ENCODE assay signal across 29 cellular contexts in the genomic region with DNA sequence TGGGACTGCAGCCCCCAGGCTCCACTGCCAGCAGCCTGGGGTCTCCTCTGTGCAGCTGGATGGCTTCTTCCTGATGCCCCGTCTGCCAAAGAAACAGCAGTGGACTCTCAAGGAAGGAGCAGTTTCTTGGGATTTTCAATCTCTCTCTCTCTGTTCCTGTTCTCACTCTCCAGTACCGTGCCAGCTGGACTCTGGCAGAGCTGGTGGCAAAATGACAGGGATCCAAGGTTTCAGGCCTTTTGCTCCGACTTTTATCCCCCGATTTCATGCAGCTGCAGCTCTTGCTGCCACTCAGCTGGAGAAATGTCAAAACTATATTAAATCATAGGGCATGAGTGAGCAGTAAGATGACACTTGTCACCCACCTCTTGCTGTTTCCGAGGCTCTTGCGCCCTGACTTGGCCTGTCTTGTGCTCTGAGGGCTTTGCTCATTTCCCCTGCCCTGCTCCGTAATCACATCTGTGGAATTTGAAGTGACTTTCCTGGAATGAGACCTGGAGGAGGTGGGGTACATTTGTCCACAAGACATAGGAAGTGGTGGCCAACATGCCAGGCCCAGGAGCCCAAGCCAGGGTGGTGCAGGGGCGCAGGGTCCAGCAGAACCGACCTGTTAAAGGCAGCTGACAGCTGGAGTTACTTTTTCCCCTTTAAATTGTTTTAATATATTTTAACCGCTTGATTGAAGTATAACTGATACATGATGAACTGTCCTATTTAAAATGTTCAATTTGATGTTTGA.
DNase-seq lines count a peak whose midpoint lies in the region; ATAC-seq and TF ChIP-seq lines count a peak whose summit lies in the region.
"Had no signal": no experiment of that assay in that cellular context is flagged by ENCODE, and none has a peak within 500 bp of the region (broad histone marks: within the 10 kb centered on the region; RNA-seq: fewer than 3 reads in every experiment).

No MANE protein-coding gene starts in this region.

- H3K9me3 ChIP-seq in left ventricle myocardium inferior (replicated peaks) (no peaks in the 10 kb centered on the region), neuronal stem cell (replicated peaks in 1 of 2; ENCODE audit: control insufficient read depth in 2 of 2, insufficient read depth in 1 of 2, low read depth in 1 of 2, low read length in 2 of 2) (no peaks in the 10 kb centered on the region)
- H3K9me3 ChIP-seq: esophagus muscularis mucosa, heart left ventricle, mucosa of descending colon, sigmoid colon, tibial artery had no signal

- H3K4me1 Mint-ChIP-seq in MCF 10A (ENCODE audit: insufficient read depth, unreplicated experiment) = no peaks in the 10 kb centered on the region
- H3K4me1 Mint-ChIP-seq: activated CD4-positive, alpha-beta T cell treated with anti-CD3 and anti-CD28 coated beads for 36 hours; activated naive CD8-positive, alpha-beta T cell treated with anti-CD3 and anti-CD28 coated beads, Interleukin-2, amount 10 ng/mL, durations not matched to agents 7 days and 5 days; CD8-positive, alpha-beta memory T cell had no signal

- no peaks in the 10 kb centered on the region for H3K79me1 ChIP-seq in neuronal stem cell (ENCODE audit: low read depth, low read length)

- no peaks in the 10 kb centered on the region for H3K9me3 Mint-ChIP-seq in MCF 10A (ENCODE audit: unreplicated experiment)
- H3K9me3 Mint-ChIP-seq: activated naive CD8-positive, alpha-beta T cell treated with anti-CD3 and anti-CD28 coated beads, Interleukin-2, amount 10 ng/mL, durations not matched to agents 7 days and 5 days; activated T-cell treated with anti-CD3 and anti-CD28 coated beads, Interleukin-2, amount 50 U/mL, for 24 hours; CD8-positive, alpha-beta memory T cell; natural killer cell treated with Interleukin-12 subunit alpha and Interleukin-12 subunit beta and Interleukin-15 and Interleukin-18, amount 100 ng/mL, for 72 hours had no signal

- H3K9ac ChIP-seq in neuronal stem cell (ENCODE audit: low read depth, low read length, poor library complexity) = no peak overlapping the region

- no peak overlapping the region for H3K27ac Mint-ChIP-seq in MCF 10A (ENCODE audit: low read depth, unreplicated experiment)
- H3K27ac Mint-ChIP-seq: activated CD4-positive, alpha-beta T cell treated with anti-CD3 and anti-CD28 coated beads for 36 hours; activated naive CD8-positive, alpha-beta T cell treated with anti-CD3 and anti-CD28 coated beads, Interleukin-2, amount 10 ng/mL, durations not matched to agents 7 days and 5 days; activated T-cell treated with anti-CD3 and anti-CD28 coated beads, Interleukin-2, amount 50 U/mL, for 24 hours; CD8-positive, alpha-beta memory T cell; natural killer cell treated with Interleukin-12 subunit alpha and Interleukin-12 subunit beta and Interleukin-15 and Interleukin-18, amount 100 ng/mL, for 72 hours had no signal

- CTCF ChIA-PET in MCF 10A (lab: Yijun Ruan, JAX) = interaction anchor here (0.6 kb wide), 1 partner anchor 480 kb away, joined by 4 read pairs; no protein-coding TSS in a partner anchor

- BruUV-seq in MCF 10A (replicated peaks; lab: Mats Ljungman, UMichigan) = no TSS peak

- H3K27me3 ChIP-seq in left ventricle myocardium inferior (ENCODE audit: low read depth) (peaks cover 5% of the 10 kb centered on the region), neuronal stem cell (ENCODE audit: control insufficient read depth in 3 of 3, insufficient read depth in 3 of 3, low read depth in 1 of 3, low read length in 3 of 3) (no peaks in the 10 kb centered on the region)
- H3K27me3 ChIP-seq: heart left ventricle, sigmoid colon had no signal

- peak; percentile 51 for ATAC-seq in left ventricle myocardium superior
- ATAC-seq: activated CD4-positive, alpha-beta T cell treated with anti-CD3 and anti-CD28 coated beads for 36 hours; mucosa of descending colon had no signal

- intact Hi-C loops in left ventricle myocardium superior (cut with micrococcal nuclease) = no loop called here
- intact Hi-C loops in left ventricle myocardium inferior (cut with micrococcal nuclease) = no loop called here
- intact Hi-C loops in MCF 10A (cut with micrococcal nuclease) = no loop called here

- H3K27me3 Mint-ChIP-seq in MCF 10A (ENCODE audit: insufficient read depth, unreplicated experiment) = peaks cover 30% of the 10 kb centered on the region

- no peak overlapping the region for H3K4me3 Mint-ChIP-seq in MCF 10A (ENCODE audit: unreplicated experiment)
- H3K4me3 Mint-ChIP-seq: activated CD4-positive, alpha-beta T cell treated with anti-CD3 and anti-CD28 coated beads for 36 hours; activated naive CD8-positive, alpha-beta T cell treated with anti-CD3 and anti-CD28 coated beads, Interleukin-2, amount 10 ng/mL, durations not matched to agents 7 days and 5 days; activated T-cell treated with anti-CD3 and anti-CD28 coated beads, Interleukin-2, amount 50 U/mL, for 24 hours; natural killer cell treated with Interleukin-12 subunit alpha and Interleukin-12 subunit beta and Interleukin-15 and Interleukin-18, amount 100 ng/mL, for 72 hours had no signal

- no peak overlapping the region for H3K27ac ChIP-seq in left ventricle myocardium inferior (replicated peaks)
- H3K27ac ChIP-seq in neuronal stem cell (replicated peaks; ENCODE audit: low read length) = no peak overlapping the region
- H3K27ac ChIP-seq: esophagus muscularis mucosa, sigmoid colon, tibial artery had no signal

- H3K4ac ChIP-seq in neuronal stem cell (ENCODE audit: low read length) = no peak overlapping the region

- no peak overlapping the region for H3K14ac ChIP-seq in neuronal stem cell (ENCODE audit: low read length)

- no peaks in the 10 kb centered on the region for H3K36me3 Mint-ChIP-seq in MCF 10A (ENCODE audit: insufficient read depth, unreplicated experiment)
- H3K36me3 Mint-ChIP-seq: activated naive CD8-positive, alpha-beta T cell treated with anti-CD3 and anti-CD28 coated beads, Interleukin-2, amount 10 ng/mL, durations not matched to agents 7 days and 5 days; CD8-positive, alpha-beta memory T cell; natural killer cell treated with Interleukin-12 subunit alpha and Interleukin-12 subunit beta and Interleukin-15 and Interleukin-18, amount 100 ng/mL, for 72 hours had no signal

- no CpG with 5 or more reads among the region's 10 CpGs for WGBS in neuronal stem cell (ENCODE audit: extremely low coverage in 2 of 2, insufficient read length in 2 of 2, insufficient replicate concordance in 1 of 2), 2 donors

- no peak overlapping the region for H2AFZ ChIP-seq in neuronal stem cell (ENCODE audit: low read length)

- no peak overlapping the region for H3K23ac ChIP-seq in neuronal stem cell (ENCODE audit: low read depth, low read length, poor library complexity)

- H4K8ac ChIP-seq in neuronal stem cell (ENCODE audit: low read depth, low read length) = no peak overlapping the region

- no peak overlapping the region for H2BK12ac ChIP-seq in neuronal stem cell (ENCODE audit: low read length)

- no peak for TF ChIP-seq CTCF in left ventricle myocardium inferior (IDR thresholded peaks at IDR 0.05; ENCODE audit: borderline replicate concordance)
- TF ChIP-seq CTCF in MCF 10A (IDR thresholded peaks at IDR 0.05; ENCODE audit: unreplicated experiment) = no peak

- H3K4me3 ChIP-seq in left ventricle myocardium inferior (no peak overlapping the region), neuronal stem cell (ENCODE audit: low read length in 2 of 2) (no peak overlapping the region)
- H3K4me3 ChIP-seq: esophagus muscularis mucosa, heart left ventricle, lung, mucosa of descending colon, sigmoid colon, tibial artery had no signal

- peaks cover 20% of the 10 kb centered on the region for H3K4me1 ChIP-seq in left ventricle myocardium inferior
- H3K4me1 ChIP-seq in neuronal stem cell (ENCODE audit: control insufficient read depth in 2 of 2, insufficient read depth in 1 of 2, low read depth in 1 of 2, low read length in 2 of 2) = no peaks in the 10 kb centered on the region
- H3K4me1 ChIP-seq: esophagus muscularis mucosa, sigmoid colon, tibial artery had no signal

- POLR2A ChIA-PET in MCF 10A (lab: Yijun Ruan, JAX) = no interaction called here

- no peak overlapping the region for H3K4me2 ChIP-seq in neuronal stem cell (ENCODE audit: insufficient read depth, low read length, poor library complexity, severe bottlenecking)

- no peak overlapping the region for H2BK120ac ChIP-seq in neuronal stem cell (ENCODE audit: low read depth, low read length)

- H4K91ac ChIP-seq in neuronal stem cell (ENCODE audit: low read depth, low read length, poor library complexity) = no peak overlapping the region

- DNase-seq in left ventricle myocardium superior (no peak), left ventricle myocardium inferior (no peak), ecto neural progenitor cell (ENCODE audit: low spot score) (peak; percentile 32), neuronal stem cell (ENCODE audit: low spot score) (no peak), MCF 10A (ENCODE audit: unreplicated experiment) (no peak), cortex of kidney (lab: John Stamatoyannopoulos, UW) (no peak), NCI-H1092 treated with DMSO at 0.1 percent for 48 hours (lab: John Stamatoyannopoulos, UW) (no peak)
- DNase-seq: activated CD4-positive, alpha-beta T cell treated with anti-CD3 and anti-CD28 coated beads for 36 hours; activated gamma-delta T cell treated with Interleukin-2 at 50 U/mL for 16 hours; activated naive CD8-positive, alpha-beta T cell treated with anti-CD3 and anti-CD28 coated beads, Interleukin-2, amount 10 ng/mL, durations not matched to agents 7 days and 5 days; activated T-cell treated with anti-CD3 and anti-CD28 coated beads, Interleukin-2, amount 50 U/mL, for 24 hours; caudate nucleus; CD8-positive, alpha-beta memory T cell; dermis blood vessel endothelial cell; DMS 273 treated with DMSO at 0.1 percent for 48 hours; foreskin fibroblast; heart left ventricle; KBM-7; mucosa of descending colon; NCI-H1436 treated with DMSO at 0.1 percent for 48 hours; NCI-H2107; NCI-H748 treated with DMSO at 0.1 percent for 48 hours; sigmoid colon; stimulated activated CD4-positive, alpha-beta T cell treated with anti-CD3 and anti-CD28 coated beads, Interleukin-4, amount 100 ng/mL, for 1 hour; T-helper 9 cell had no signal

- no peak overlapping the region for H2BK5ac ChIP-seq in neuronal stem cell (ENCODE audit: low read length)

- no peak overlapping the region for H2AK5ac ChIP-seq in neuronal stem cell (ENCODE audit: low read depth, low read length)

- H3K36me3 ChIP-seq in left ventricle myocardium inferior = no peaks in the 10 kb centered on the region
- no peaks in the 10 kb centered on the region for H3K36me3 ChIP-seq in neuronal stem cell (replicated peaks in 1 of 2; ENCODE audit: control insufficient read depth in 2 of 2, insufficient read depth in 2 of 2, low read length in 2 of 2)
- H3K36me3 ChIP-seq: esophagus muscularis mucosa, heart left ventricle, sigmoid colon, tibial artery had no signal

- H3K18ac ChIP-seq in neuronal stem cell (ENCODE audit: low read length) = peak overlapping the region; percentile 48

- H2BK15ac ChIP-seq in neuronal stem cell (ENCODE audit: low read length) = no peak overlapping the region
